Comparison of ENCODE assay signal across 1 cellular context in genomic region chr19:55407625-55408319, GRCh38.
TF ChIP-seq lines count a peak whose summit lies in the region.

Gene UBE2S (minus strand): TSS chr19:55407788. CDS start chr19:55407589, 199 bp downstream.

TF ChIP-seq in K562, 482 proteins besides CTCF, POLR2A, EP300 and RAD21 (continued from another document and continues in another):
- TF ChIP-seq, protein P1, sequence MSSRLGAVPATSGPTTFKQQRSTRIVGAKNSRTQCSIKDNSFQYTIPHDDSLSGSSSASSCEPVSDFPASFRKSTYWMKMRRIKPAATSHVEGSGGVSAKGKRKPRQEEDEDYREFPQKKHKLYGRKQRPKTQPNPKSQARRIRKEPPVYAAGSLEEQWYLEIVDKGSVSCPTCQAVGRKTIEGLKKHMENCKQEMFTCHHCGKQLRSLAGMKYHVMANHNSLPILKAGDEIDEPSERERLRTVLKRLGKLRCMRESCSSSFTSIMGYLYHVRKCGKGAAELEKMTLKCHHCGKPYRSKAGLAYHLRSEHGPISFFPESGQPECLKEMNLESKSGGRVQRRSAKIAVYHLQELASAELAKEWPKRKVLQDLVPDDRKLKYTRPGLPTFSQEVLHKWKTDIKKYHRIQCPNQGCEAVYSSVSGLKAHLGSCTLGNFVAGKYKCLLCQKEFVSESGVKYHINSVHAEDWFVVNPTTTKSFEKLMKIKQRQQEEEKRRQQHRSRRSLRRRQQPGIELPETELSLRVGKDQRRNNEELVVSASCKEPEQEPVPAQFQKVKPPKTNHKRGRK (tag; IDR thresholded peaks at IDR 0.05) = no peak
- TF ChIP-seq, protein P2, sequence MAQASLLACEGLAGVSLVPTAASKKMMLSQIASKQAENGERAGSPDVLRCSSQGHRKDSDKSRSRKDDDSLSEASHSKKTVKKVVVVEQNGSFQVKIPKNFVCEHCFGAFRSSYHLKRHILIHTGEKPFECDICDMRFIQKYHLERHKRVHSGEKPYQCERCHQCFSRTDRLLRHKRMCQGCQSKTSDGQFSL (CRISPR knock-in tag; IDR thresholded peaks at IDR 0.05) = 0 out of 2 replicates have a peak, but pooled peaks have one; percentile 32
- TF ChIP-seq, protein P2 (tag; IDR thresholded peaks at IDR 0.05) = no peak
- TF ChIP-seq HNRNPK (IDR thresholded peaks at IDR 0.05; ENCODE audit: low read depth, low read length, poor library complexity, severe bottlenecking) (no peak), ETV5 (CRISPR knock-in tag; IDR thresholded peaks at IDR 0.05; ENCODE audit: low read depth) (peak; percentile 84; the same call in 1 of the 2 replicates), MEF2D (tag; conservative IDR thresholded peaks at IDR 0.05; ENCODE audit: low read depth) (no peak), NRF1 (conservative IDR thresholded peaks at IDR 0.05 in 1 of 2, IDR thresholded peaks at IDR 0.05 in 1 of 2) (peak; percentile 87 to 89), ZNF146 (CRISPR knock-in tag; IDR thresholded peaks at IDR 0.05; ENCODE audit: unreplicated experiment) (no peak), E2F4 (CRISPR knock-in tag; IDR thresholded peaks at IDR 0.05; ENCODE audit: low read depth) (peak; percentile 96), CBFA2T2 (conservative IDR thresholded peaks at IDR 0.05) (peak; percentile 48), PCBP2 (IDR thresholded peaks at IDR 0.05; ENCODE audit: low read depth, low read length, poor library complexity, severe bottlenecking) (peak; percentile 55), CREB3L1 (IDR thresholded peaks at IDR 0.05; ENCODE audit: borderline replicate concordance, low read depth) (peak; percentile 72; the same call in 1 of the 2 replicates), HSF4 (CRISPR knock-in tag; IDR thresholded peaks at IDR 0.05; ENCODE audit: borderline replicate concordance) (no peak), ZNF785 (CRISPR knock-in tag; IDR thresholded peaks at IDR 0.05) (no peak), EHMT2 (IDR thresholded peaks at IDR 0.05) (no peak), SIN3A (IDR thresholded peaks at IDR 0.05; ENCODE audit: borderline replicate concordance in 2 of 2, control insufficient read depth in 1 of 2, low read depth in 2 of 2, low read length in 2 of 2) (peak in 1 of 2 experiments; percentile 76; a peak in 1 of 4 replicates), ID3 (CRISPR knock-in tag; IDR thresholded peaks at IDR 0.05) (no peak), ID3 (tag; IDR thresholded peaks at IDR 0.05) (no peak; the same call in 1 of the 2 replicates), ZNF695 (CRISPR knock-in tag; IDR thresholded peaks at IDR 0.05) (no peak), MLLT1 (IDR thresholded peaks at IDR 0.05) (peak; percentile 33 to 61; a peak in 1 of 4 replicates), RBM14 (IDR thresholded peaks at IDR 0.05; ENCODE audit: borderline replicate concordance, insufficient read depth, low read depth, low read length) (0 out of 2 replicates have a peak, but pooled peaks have one; percentile 78), HOXB6 (CRISPR knock-in tag; IDR thresholded peaks at IDR 0.05; ENCODE audit: borderline replicate concordance) (no peak), ZNF232 (CRISPR knock-in tag; IDR thresholded peaks at IDR 0.05) (no peak)
- TF ChIP-seq, protein P3, sequence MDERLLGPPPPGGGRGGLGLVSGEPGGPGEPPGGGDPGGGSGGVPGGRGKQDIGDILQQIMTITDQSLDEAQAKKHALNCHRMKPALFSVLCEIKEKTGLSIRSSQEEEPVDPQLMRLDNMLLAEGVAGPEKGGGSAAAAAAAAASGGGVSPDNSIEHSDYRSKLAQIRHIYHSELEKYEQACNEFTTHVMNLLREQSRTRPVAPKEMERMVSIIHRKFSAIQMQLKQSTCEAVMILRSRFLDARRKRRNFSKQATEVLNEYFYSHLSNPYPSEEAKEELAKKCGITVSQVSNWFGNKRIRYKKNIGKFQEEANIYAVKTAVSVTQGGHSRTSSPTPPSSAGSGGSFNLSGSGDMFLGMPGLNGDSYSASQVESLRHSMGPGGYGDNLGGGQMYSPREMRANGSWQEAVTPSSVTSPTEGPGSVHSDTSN (CRISPR knock-in tag; IDR thresholded peaks at IDR 0.05; ENCODE audit: low read depth) = peak; percentile 51; the same call in 1 of the 2 replicates
- TF ChIP-seq, protein P3 (tag; conservative IDR thresholded peaks at IDR 0.05; ENCODE audit: low read depth) = peak; percentile 96
- TF ChIP-seq, protein P4, sequence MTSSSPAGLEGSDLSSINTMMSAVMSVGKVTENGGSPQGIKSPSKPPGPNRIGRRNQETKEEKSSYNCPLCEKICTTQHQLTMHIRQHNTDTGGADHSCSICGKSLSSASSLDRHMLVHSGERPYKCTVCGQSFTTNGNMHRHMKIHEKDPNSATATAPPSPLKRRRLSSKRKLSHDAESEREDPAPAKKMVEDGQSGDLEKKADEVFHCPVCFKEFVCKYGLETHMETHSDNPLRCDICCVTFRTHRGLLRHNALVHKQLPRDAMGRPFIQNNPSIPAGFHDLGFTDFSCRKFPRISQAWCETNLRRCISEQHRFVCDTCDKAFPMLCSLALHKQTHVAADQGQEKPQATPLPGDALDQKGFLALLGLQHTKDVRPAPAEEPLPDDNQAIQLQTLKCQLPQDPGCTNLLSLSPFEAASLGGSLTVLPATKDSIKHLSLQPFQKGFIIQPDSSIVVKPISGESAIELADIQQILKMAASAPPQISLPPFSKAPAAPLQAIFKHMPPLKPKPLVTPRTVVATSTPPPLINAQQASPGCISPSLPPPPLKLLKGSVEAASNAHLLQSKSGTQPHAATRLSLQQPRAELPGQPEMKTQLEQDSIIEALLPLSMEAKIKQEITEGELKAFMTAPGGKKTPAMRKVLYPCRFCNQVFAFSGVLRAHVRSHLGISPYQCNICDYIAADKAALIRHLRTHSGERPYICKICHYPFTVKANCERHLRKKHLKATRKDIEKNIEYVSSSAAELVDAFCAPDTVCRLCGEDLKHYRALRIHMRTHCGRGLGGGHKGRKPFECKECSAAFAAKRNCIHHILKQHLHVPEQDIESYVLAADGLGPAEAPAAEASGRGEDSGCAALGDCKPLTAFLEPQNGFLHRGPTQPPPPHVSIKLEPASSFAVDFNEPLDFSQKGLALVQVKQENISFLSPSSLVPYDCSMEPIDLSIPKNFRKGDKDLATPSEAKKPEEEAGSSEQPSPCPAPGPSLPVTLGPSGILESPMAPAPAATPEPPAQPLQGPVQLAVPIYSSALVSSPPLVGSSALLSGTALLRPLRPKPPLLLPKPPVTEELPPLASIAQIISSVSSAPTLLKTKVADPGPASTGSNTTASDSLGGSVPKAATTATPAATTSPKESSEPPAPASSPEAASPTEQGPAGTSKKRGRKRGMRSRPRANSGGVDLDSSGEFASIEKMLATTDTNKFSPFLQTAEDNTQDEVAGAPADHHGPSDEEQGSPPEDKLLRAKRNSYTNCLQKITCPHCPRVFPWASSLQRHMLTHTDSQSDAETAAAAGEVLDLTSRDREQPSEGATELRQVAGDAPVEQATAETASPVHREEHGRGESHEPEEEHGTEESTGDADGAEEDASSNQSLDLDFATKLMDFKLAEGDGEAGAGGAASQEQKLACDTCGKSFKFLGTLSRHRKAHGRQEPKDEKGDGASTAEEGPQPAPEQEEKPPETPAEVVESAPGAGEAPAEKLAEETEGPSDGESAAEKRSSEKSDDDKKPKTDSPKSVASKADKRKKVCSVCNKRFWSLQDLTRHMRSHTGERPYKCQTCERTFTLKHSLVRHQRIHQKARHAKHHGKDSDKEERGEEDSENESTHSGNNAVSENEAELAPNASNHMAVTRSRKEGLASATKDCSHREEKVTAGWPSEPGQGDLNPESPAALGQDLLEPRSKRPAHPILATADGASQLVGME (CRISPR knock-in tag; IDR thresholded peaks at IDR 0.05) = no peak
- TF ChIP-seq, protein P5, sequence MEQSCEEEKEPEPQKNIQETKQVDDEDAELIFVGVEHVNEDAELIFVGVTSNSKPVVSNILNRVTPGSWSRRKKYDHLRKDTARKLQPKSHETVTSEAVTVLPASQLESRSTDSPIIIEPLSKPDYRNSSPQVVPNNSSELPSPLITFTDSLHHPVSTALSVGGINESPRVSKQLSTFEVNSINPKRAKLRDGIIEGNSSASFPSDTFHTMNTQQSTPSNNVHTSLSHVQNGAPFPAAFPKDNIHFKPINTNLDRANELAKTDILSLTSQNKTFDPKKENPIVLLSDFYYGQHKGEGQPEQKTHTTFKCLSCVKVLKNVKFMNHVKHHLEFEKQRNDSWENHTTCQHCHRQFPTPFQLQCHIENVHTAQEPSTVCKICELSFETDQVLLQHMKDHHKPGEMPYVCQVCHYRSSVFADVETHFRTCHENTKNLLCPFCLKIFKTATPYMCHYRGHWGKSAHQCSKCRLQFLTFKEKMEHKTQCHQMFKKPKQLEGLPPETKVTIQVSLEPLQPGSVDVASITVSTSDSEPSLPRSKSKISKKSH (CRISPR knock-in tag; IDR thresholded peaks at IDR 0.05) = no peak
